In the genomic region with DNA sequence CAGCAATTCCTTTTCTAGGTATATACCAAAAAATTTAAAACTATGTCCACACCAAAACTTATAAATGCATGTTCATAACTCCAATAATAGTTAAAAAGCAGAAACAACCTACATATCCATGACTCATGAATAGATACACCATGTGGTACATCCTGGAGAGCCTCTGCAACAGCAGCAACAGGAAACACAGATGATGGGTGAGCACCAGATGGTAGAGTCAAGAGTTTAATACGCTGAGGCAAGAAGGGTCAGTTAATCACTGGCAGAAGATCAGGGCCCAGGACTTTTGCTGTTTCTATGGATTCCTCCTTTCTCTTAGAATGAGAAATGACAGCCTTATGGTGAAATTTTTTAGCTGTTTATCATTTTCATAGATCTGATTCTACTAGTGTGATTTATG, we compare ENCODE assay signal across 1 cellular context.
TF ChIP-seq lines count a peak whose summit lies in the region.

No MANE protein-coding gene starts in this region.

TF ChIP-seq in SK-N-SH, 30 proteins besides CTCF, POLR2A, EP300 and RAD21:
- TF ChIP-seq, protein P1, sequence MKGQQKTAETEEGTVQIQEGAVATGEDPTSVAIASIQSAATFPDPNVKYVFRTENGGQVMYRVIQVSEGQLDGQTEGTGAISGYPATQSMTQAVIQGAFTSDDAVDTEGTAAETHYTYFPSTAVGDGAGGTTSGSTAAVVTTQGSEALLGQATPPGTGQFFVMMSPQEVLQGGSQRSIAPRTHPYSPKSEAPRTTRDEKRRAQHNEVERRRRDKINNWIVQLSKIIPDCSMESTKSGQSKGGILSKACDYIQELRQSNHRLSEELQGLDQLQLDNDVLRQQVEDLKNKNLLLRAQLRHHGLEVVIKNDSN (IDR thresholded peaks at IDR 0.05; ENCODE audit: borderline replicate concordance, low read depth), result no peak
- TF ChIP-seq, protein P2, sequence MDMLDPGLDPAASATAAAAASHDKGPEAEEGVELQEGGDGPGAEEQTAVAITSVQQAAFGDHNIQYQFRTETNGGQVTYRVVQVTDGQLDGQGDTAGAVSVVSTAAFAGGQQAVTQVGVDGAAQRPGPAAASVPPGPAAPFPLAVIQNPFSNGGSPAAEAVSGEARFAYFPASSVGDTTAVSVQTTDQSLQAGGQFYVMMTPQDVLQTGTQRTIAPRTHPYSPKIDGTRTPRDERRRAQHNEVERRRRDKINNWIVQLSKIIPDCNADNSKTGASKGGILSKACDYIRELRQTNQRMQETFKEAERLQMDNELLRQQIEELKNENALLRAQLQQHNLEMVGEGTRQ (IDR thresholded peaks at IDR 0.05; ENCODE audit: borderline replicate concordance, low read depth, low read length), result no peak
- TF ChIP-seq, protein P3, sequence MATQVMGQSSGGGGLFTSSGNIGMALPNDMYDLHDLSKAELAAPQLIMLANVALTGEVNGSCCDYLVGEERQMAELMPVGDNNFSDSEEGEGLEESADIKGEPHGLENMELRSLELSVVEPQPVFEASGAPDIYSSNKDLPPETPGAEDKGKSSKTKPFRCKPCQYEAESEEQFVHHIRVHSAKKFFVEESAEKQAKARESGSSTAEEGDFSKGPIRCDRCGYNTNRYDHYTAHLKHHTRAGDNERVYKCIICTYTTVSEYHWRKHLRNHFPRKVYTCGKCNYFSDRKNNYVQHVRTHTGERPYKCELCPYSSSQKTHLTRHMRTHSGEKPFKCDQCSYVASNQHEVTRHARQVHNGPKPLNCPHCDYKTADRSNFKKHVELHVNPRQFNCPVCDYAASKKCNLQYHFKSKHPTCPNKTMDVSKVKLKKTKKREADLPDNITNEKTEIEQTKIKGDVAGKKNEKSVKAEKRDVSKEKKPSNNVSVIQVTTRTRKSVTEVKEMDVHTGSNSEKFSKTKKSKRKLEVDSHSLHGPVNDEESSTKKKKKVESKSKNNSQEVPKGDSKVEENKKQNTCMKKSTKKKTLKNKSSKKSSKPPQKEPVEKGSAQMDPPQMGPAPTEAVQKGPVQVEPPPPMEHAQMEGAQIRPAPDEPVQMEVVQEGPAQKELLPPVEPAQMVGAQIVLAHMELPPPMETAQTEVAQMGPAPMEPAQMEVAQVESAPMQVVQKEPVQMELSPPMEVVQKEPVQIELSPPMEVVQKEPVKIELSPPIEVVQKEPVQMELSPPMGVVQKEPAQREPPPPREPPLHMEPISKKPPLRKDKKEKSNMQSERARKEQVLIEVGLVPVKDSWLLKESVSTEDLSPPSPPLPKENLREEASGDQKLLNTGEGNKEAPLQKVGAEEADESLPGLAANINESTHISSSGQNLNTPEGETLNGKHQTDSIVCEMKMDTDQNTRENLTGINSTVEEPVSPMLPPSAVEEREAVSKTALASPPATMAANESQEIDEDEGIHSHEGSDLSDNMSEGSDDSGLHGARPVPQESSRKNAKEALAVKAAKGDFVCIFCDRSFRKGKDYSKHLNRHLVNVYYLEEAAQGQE (IDR thresholded peaks at IDR 0.05; ENCODE audit: low read depth, low read length), result no peak
- TF ChIP-seq EZH2phosphoT487 (IDR thresholded peaks at IDR 0.05; ENCODE audit: borderline replicate concordance, low read depth) (no peak), RFX5 (IDR thresholded peaks at IDR 0.05; ENCODE audit: low read length) (no peak), MXI1 (IDR thresholded peaks at IDR 0.05; ENCODE audit: low read depth, low read length) (no peak), TAF1 (IDR thresholded peaks at IDR 0.05; ENCODE audit: borderline replicate concordance, low read depth, low read length) (no peak), FOSL2 (IDR thresholded peaks at IDR 0.05; ENCODE audit: borderline replicate concordance, low read depth) (no peak), RCOR1 (IDR thresholded peaks at IDR 0.05; ENCODE audit: low read length) (no peak), GATA2 (CRISPR knock-in tag; IDR thresholded peaks at IDR 0.05) (no peak), YY1 (IDR thresholded peaks at IDR 0.05; ENCODE audit: low read depth) (no peak), SMC3 (IDR thresholded peaks at IDR 0.05; ENCODE audit: low read depth, low read length) (no peak), NRF1 (IDR thresholded peaks at IDR 0.05; ENCODE audit: low read depth, low read length) (no peak), GABPA (IDR thresholded peaks at IDR 0.05; ENCODE audit: low read depth) (no peak), POLR2AphosphoS5 (IDR thresholded peaks at IDR 0.05; ENCODE audit: low read depth, low read length) (no peak), TCF12 (IDR thresholded peaks at IDR 0.05) (no peak), CHD2 (IDR thresholded peaks at IDR 0.05; ENCODE audit: low read length, partially characterized antibody) (no peak), MEF2A (IDR thresholded peaks at IDR 0.05; ENCODE audit: borderline replicate concordance, low read depth) (no peak)
- TF ChIP-seq, protein P4, sequence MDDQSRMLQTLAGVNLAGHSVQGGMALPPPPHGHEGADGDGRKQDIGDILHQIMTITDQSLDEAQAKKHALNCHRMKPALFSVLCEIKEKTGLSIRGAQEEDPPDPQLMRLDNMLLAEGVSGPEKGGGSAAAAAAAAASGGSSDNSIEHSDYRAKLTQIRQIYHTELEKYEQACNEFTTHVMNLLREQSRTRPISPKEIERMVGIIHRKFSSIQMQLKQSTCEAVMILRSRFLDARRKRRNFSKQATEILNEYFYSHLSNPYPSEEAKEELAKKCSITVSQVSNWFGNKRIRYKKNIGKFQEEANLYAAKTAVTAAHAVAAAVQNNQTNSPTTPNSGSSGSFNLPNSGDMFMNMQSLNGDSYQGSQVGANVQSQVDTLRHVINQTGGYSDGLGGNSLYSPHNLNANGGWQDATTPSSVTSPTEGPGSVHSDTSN (IDR thresholded peaks at IDR 0.05), result no peak
TF ChIP-seq in SK-N-SH: peak in this region for 0.
